8 cellular contexts compared by ENCODE assay signal in genomic region chr3:19866751-19867347, GRCh38.
DNase-seq lines count a peak whose midpoint lies in the region; ATAC-seq, FAIRE-seq and TF ChIP-seq lines count a peak whose summit lies in the region.

No MANE protein-coding gene starts in this region.

- H3K4me2 ChIP-seq in keratinocyte (ENCODE audit: control insufficient read depth, extremely low read depth, insufficient read depth, low read depth, low read length): no peak overlapping the region

- DNase-seq in SIG-M5 treated with dmso at 0.1 percent for 504 hours (lab: John Stamatoyannopoulos, UW; ENCODE audit: unreplicated experiment) (peak; percentile 63), SIG-M5 (lab: John Stamatoyannopoulos, UW) (no peak), KBM-7 (peak; percentile 80), SHP77 (lab: John Stamatoyannopoulos, UW) (peak; percentile 36 to 46), MCF 10A (ENCODE audit: unreplicated experiment) (peak; percentile 75), keratinocyte (ENCODE audit: low read depth, low spot score) (no peak)
- peak; percentile 33 for DNase-seq in stimulated activated CD4-positive, alpha-beta T cell treated with anti-CD3 and anti-CD28 coated beads, Interleukin-4, amount 100 ng/mL, for 24 hours

- peak; percentile 93 for ATAC-seq in GM21825 (IDR thresholded peaks at IDR 0.05; ENCODE audit: unreplicated experiment)

- H3K4me3 ChIP-seq in keratinocyte (ENCODE audit: control insufficient read depth in 2 of 3, extremely low read depth in 1 of 3, insufficient read depth in 2 of 3, low read depth in 1 of 3, low read length in 3 of 3): no peak overlapping the region

- no peaks in the 10 kb centered on the region for H4K20me1 ChIP-seq in keratinocyte (ENCODE audit: control insufficient read depth, extremely low read depth, insufficient read depth, low read length)

- POLR2A ChIA-PET in MCF 10A (lab: Yijun Ruan, JAX): interaction anchor here (1.0 to 1.6 kb wide), 2 partner anchors 35 to 519 kb away, joined by 4 to 5 read pairs; no protein-coding TSS in a partner anchor

- FAIRE-seq in keratinocyte (lab: Jason Lieb, UNC): peak; percentile 73

- no peak overlapping the region for H3K27ac Mint-ChIP-seq in MCF 10A (ENCODE audit: low read depth, unreplicated experiment)

- H2AFZ ChIP-seq in keratinocyte (ENCODE audit: control insufficient read depth, low read length): no peak overlapping the region

- H3K9ac ChIP-seq in keratinocyte (ENCODE audit: control insufficient read depth, extremely low read depth, insufficient read depth, low read length): no peak overlapping the region

- no peak overlapping the region for H3K27ac ChIP-seq in keratinocyte (ENCODE audit: control insufficient read depth, insufficient read depth, low read length)

- H3K36me3 Mint-ChIP-seq in MCF 10A (ENCODE audit: insufficient read depth, unreplicated experiment): peaks cover 8% of the 10 kb centered on the region

- peak; percentile 68 for TF ChIP-seq CTCF in MCF 10A (IDR thresholded peaks at IDR 0.05; ENCODE audit: unreplicated experiment)
- peak; percentile 67 to 74 (median 74) for TF ChIP-seq CTCF in keratinocyte (optimal IDR thresholded peaks at IDR 0.05 in 1 of 3, IDR thresholded peaks at IDR 0.05 in 1 of 3, conservative IDR thresholded peaks at IDR 0.05 in 1 of 3; ENCODE audit: extremely low read depth in 1 of 3, insufficient read depth in 2 of 3, low read length in 3 of 3)

- no peaks in the 10 kb centered on the region for H3K9me1 ChIP-seq in keratinocyte (ENCODE audit: control insufficient read depth, extremely low read depth, insufficient read depth, low read length)

- H3K9me3 Mint-ChIP-seq in MCF 10A (ENCODE audit: unreplicated experiment): no peaks in the 10 kb centered on the region

- no peaks in the 10 kb centered on the region for H3K4me1 Mint-ChIP-seq in MCF 10A (ENCODE audit: insufficient read depth, unreplicated experiment)

- no peak overlapping the region for H3K4me3 Mint-ChIP-seq in MCF 10A (ENCODE audit: unreplicated experiment)

- no peaks in the 10 kb centered on the region for H3K27me3 ChIP-seq in keratinocyte (ENCODE audit: control insufficient read depth, extremely low read depth, insufficient read depth, low read length)

- H3K27me3 Mint-ChIP-seq in MCF 10A (ENCODE audit: insufficient read depth, unreplicated experiment): peaks cover 27% of the 10 kb centered on the region

- H3K79me2 ChIP-seq in keratinocyte (ENCODE audit: control insufficient read depth, insufficient read depth, low read length): no peaks in the 10 kb centered on the region

- no TSS peak for BruUV-seq in MCF 10A (replicated peaks; lab: Mats Ljungman, UMichigan)

- CTCF ChIA-PET in MCF 10A (lab: Yijun Ruan, JAX): interaction anchor here (0.6 to 4.8 kb wide), 42 partner anchors 11 to 873 kb away, joined by 3 to 85 read pairs (median 4); no protein-coding TSS in a partner anchor

- dilution Hi-C loops in keratinocyte (cut with MboI; ENCODE audit: extremely low pct_ligation_motif_present, low sequenced_read_pairs): no loop called here

- no peaks in the 10 kb centered on the region for H3K4me1 ChIP-seq in keratinocyte (ENCODE audit: control insufficient read depth, extremely low read depth, insufficient read depth, low read length)

- no peaks in the 10 kb centered on the region for H3K36me3 ChIP-seq in keratinocyte (ENCODE audit: control insufficient read depth in 2 of 2, extremely low read depth in 1 of 2, insufficient read depth in 2 of 2, low read length in 2 of 2)

- intact Hi-C loops in MCF 10A (cut with micrococcal nuclease): loop anchor here (1.0 to 5.0 kb wide), 3 partner anchors 324 to 820 kb away; no protein-coding TSS in a partner anchor

- H3K9me3 ChIP-seq in keratinocyte (ENCODE audit: control insufficient read depth, low read depth, low read length): no peaks in the 10 kb centered on the region

- in situ Hi-C loops in KBM-7 (cut with MboI; ENCODE audit: low pct_unique_long_range_greater_than_20kb, low sequenced_read_pairs): no loop called here

Comparison
In these comparisons a context has a peak if more than half of its experiments do, and no peak if none do; other contexts are left out.
1. DNase-seq: peak in SIG-M5 treated with dmso at 0.1 percent for 504 hours (single experiment), KBM-7 (single experiment), SHP77 (2 of 2), MCF 10A (single experiment) and stimulated activated CD4-positive, alpha-beta T cell treated with anti-CD3 and anti-CD28 coated beads, Interleukin-4, amount 100 ng/mL, for 24 hours (single experiment); none in SIG-M5 (single experiment) and keratinocyte (single experiment).